In the genomic region with DNA sequence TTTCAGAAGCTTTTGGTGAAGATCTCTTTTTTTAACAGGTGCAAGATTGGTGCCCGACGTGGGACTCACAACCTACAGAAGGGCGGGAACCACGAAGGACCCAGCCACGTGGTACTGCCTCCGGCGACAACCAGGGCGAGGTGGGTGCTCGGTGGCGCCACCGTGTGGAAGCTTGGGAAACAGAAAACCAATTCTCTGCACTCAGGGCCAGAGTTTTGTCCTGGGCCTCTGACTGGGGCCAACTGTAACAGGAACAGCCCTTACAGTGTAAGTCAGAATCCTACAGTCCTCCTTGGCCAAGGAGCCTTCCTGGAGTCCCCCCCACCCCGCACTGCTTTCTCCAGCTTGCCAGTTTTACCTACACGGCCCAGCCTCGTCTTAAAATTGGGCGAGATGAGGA, we compare ENCODE assay signal across 9 cellular contexts. TPM values are rescaled to one million over a fixed set of nuclear protein-coding genes. Genes with fewer than 3 reads are reported as not detected.
DNase-seq lines count a peak whose midpoint lies in the region; ATAC-seq and TF ChIP-seq lines count a peak whose summit lies in the region.
"Had no signal": no experiment of that assay in that cellular context is flagged by ENCODE, and none has a peak within 500 bp of the region (broad histone marks: within the 10 kb centered on the region; RNA-seq: fewer than 3 reads in every experiment).

No MANE protein-coding gene starts in this region.

- no peaks in the 10 kb centered on the region for H3K9me3 ChIP-seq in right lobe of liver

- peak; percentile 81 to 84 (median 83) for ATAC-seq in right lobe of liver
- peak; percentile 68 to 79 for ATAC-seq in stimulated activated naive B cell treated with anti-CD40 and anti-IgM and Interleukin-4, amounts not matched to agents 10 μg/mL and 1 μg/mL and 100 μg/mL, for 72 hours (replicated peaks)

- H3K4me1 ChIP-seq in right lobe of liver, result no peaks in the 10 kb centered on the region

- no peaks in the 10 kb centered on the region for H3K36me3 Mint-ChIP-seq in MCF 10A (ENCODE audit: insufficient read depth, unreplicated experiment)
- peaks cover 0 to 2% of the 10 kb centered on the region in 2 donors for H3K36me3 Mint-ChIP-seq in stimulated activated naive B cell treated with anti-CD40 and anti-IgM and Interleukin-4, amounts not matched to agents 10 μg/mL and 1 μg/mL and 100 μg/mL, for 72 hours

- no peak for TF ChIP-seq POLR2A in right lobe of liver (IDR thresholded peaks at IDR 0.05)

- TF ChIP-seq CTCF in MCF 10A (IDR thresholded peaks at IDR 0.05; ENCODE audit: unreplicated experiment) (peak; percentile 86), right lobe of liver (IDR thresholded peaks at IDR 0.05) (peak; percentile 51 to 61 (median 59))

- intact Hi-C loops in MCF 10A (cut with micrococcal nuclease), result loop anchor here (1.0 to 2.0 kb wide), 3 partner anchors 18 to 90 kb away; no protein-coding TSS in a partner anchor
- intact Hi-C loops in right lobe of liver (cut with DNase I), result loop anchor here in 1 of 2 donors (10.0 kb wide), 1 partner anchor 50 kb away; the partner anchor contains the start of gene S100A9

- POLR2A ChIA-PET in MCF 10A (lab: Yijun Ruan, JAX), result interaction anchor here (0.5 kb wide), 1 partner anchor 19 kb away, joined by 3 read pairs; no protein-coding TSS in a partner anchor

- no peak overlapping the region for H3K27ac Mint-ChIP-seq in MCF 10A (ENCODE audit: low read depth, unreplicated experiment)
- no peak overlapping the region for H3K27ac Mint-ChIP-seq in stimulated activated naive B cell treated with anti-CD40 and anti-IgM and Interleukin-4, amounts not matched to agents 10 μg/mL and 1 μg/mL and 100 μg/mL, for 72 hours

- peak; percentile 33 for DNase-seq in AG08396 (ENCODE audit: low spot score)
- DNase-seq in H7, result peak; percentile 83
- DNase-seq in T-helper 2 cell, result peak; percentile 9 to 56 (median 36)
- peak; percentile 73 for DNase-seq in MCF 10A (ENCODE audit: unreplicated experiment)
- peak; percentile 60 to 75 (median 67) for DNase-seq in right lobe of liver
- DNase-seq in stimulated activated naive B cell treated with anti-CD40 and anti-IgM and Interleukin-4, amounts not matched to agents 10 μg/mL and 1 μg/mL and 100 μg/mL, for 72 hours, result peak; percentile 38
- no peak for DNase-seq in NCI-H524 treated with DMSO at 0.1 percent for 48 hours (lab: John Stamatoyannopoulos, UW)
- no peak for DNase-seq in NCI-H1436 (lab: John Stamatoyannopoulos, UW)

- H3K36me3 ChIP-seq in H7 (replicated peaks; ENCODE audit: control insufficient read depth, insufficient read depth, low read length) (no peaks in the 10 kb centered on the region), right lobe of liver (no peaks in the 10 kb centered on the region)

- H3K4me3 Mint-ChIP-seq in MCF 10A (ENCODE audit: unreplicated experiment), result no peak overlapping the region
- no peak overlapping the region for H3K4me3 Mint-ChIP-seq in stimulated activated naive B cell treated with anti-CD40 and anti-IgM and Interleukin-4, amounts not matched to agents 10 μg/mL and 1 μg/mL and 100 μg/mL, for 72 hours

- peaks cover 67% of the 10 kb centered on the region for H3K27me3 Mint-ChIP-seq in MCF 10A (ENCODE audit: insufficient read depth, unreplicated experiment)
- peaks cover 46 to 51% of the 10 kb centered on the region in 2 donors for H3K27me3 Mint-ChIP-seq in stimulated activated naive B cell treated with anti-CD40 and anti-IgM and Interleukin-4, amounts not matched to agents 10 μg/mL and 1 μg/mL and 100 μg/mL, for 72 hours

- H3K27ac ChIP-seq in right lobe of liver, result no peak overlapping the region
- H3K27ac ChIP-seq: epithelial cell of prostate had no signal

- H3K27me3 ChIP-seq in H7 (ENCODE audit: control insufficient read depth, insufficient read depth, low read length), result no peaks in the 10 kb centered on the region
- no peaks in the 10 kb centered on the region for H3K27me3 ChIP-seq in right lobe of liver

- WGBS in right lobe of liver (ENCODE audit: insufficient coverage, low coverage, low lambda C conversion rate, missing lambda C conversion rate), result 34% methylated on average over 15 of the region's 15 CpGs

- no peak overlapping the region for H3K4me3 ChIP-seq in H7 (ENCODE audit: insufficient read depth, low read depth, low read length)
- no peak overlapping the region for H3K4me3 ChIP-seq in right lobe of liver

- CTCF ChIA-PET in MCF 10A (lab: Yijun Ruan, JAX), result interaction anchor here (0.6 to 5.5 kb wide), 11 partner anchors 18 to 579 kb away, joined by 3 to 31 read pairs (median 3); partner anchors contain the start of gene S100A9

- no peaks in the 10 kb centered on the region for H3K9me3 Mint-ChIP-seq in MCF 10A (ENCODE audit: unreplicated experiment)
- H3K9me3 Mint-ChIP-seq in stimulated activated naive B cell treated with anti-CD40 and anti-IgM and Interleukin-4, amounts not matched to agents 10 μg/mL and 1 μg/mL and 100 μg/mL, for 72 hours, result peaks cover 3% of the 10 kb centered on the region in 2 donors

- BruUV-seq in MCF 10A (replicated peaks; lab: Mats Ljungman, UMichigan), result no TSS peak

- no peaks in the 10 kb centered on the region for H3K4me1 Mint-ChIP-seq in MCF 10A (ENCODE audit: insufficient read depth, unreplicated experiment)
- peaks cover 0 to 2% of the 10 kb centered on the region in 2 donors for H3K4me1 Mint-ChIP-seq in stimulated activated naive B cell treated with anti-CD40 and anti-IgM and Interleukin-4, amounts not matched to agents 10 μg/mL and 1 μg/mL and 100 μg/mL, for 72 hours

RNA-seq across cellular contexts. Expression of gene S100A7A, which starts 11.6 kb away (rescaled TPM):
- not detected in 2 replicates for total RNA-seq in H7 (2014; rRNA removed; shearing (Covaris generic))
- not detected in 2 replicates for total RNA-seq in MCF 10A (2022)
- not detected for total RNA-seq in right lobe of liver

RNA-seq across cellular contexts. Expression of gene S100A8, which starts 13.9 kb away (rescaled TPM):
- not detected in 2 replicates for total RNA-seq in H7 (2014; rRNA removed; shearing (Covaris generic))
- 46.9 and 80.4 TPM in 2 replicates for total RNA-seq in MCF 10A (2022)
- 10 to 100 TPM; 16.0 to 47.4 (median 30.0) TPM for total RNA-seq in right lobe of liver

RNA-seq across cellular contexts. Expression of gene S100A12, which starts 29.3 kb away (rescaled TPM):
- total RNA-seq in H7 (2014; rRNA removed; shearing (Covaris generic)), result not detected in 2 replicates
- total RNA-seq in MCF 10A (2022) (not detected in 2 replicates), right lobe of liver (1 to 10 TPM; 1.5 to 3.8 (median 3.0) TPM)

RNA-seq across cellular contexts. Expression of gene S100A9, which starts 47.1 kb away (rescaled TPM):
- total RNA-seq in H7 (2014; rRNA removed; shearing (Covaris generic)), result not detected in 2 replicates
- total RNA-seq in MCF 10A (2022) (86.4 and 126 TPM in 2 replicates), right lobe of liver (10 to 100 TPM; 34.3 to 96.8 (median 64.5) TPM)

RNA-seq across cellular contexts. Expression of gene S100A7, which starts 55.7 kb away (rescaled TPM):
- total RNA-seq in H7 (2014; rRNA removed; shearing (Covaris generic)), result not detected in 2 replicates
- total RNA-seq in MCF 10A (2022) (not detected in 2 replicates), right lobe of liver (not detected)

Comparison
In these comparisons a context has a peak if more than half of its experiments do, and no peak if none do; other contexts are left out.
1. DNase-seq: peak in AG08396 (single experiment), H7 (single experiment), T-helper 2 cell (5 of 5), MCF 10A (single experiment), right lobe of liver (3 of 3) and stimulated activated naive B cell treated with anti-CD40 and anti-IgM and Interleukin-4, amounts not matched to agents 10 μg/mL and 1 μg/mL and 100 μg/mL, for 72 hours (single experiment); none in NCI-H524 treated with DMSO at 0.1 percent for 48 hours (single experiment) and NCI-H1436 (single experiment).
2. RNA of gene S100A8, which starts 13.9 kb away (total RNA-seq): 46.9 to 80.4 TPM in MCF 10A and 16.0 to 47.4 TPM in right lobe of liver; not detected in H7; every median in the first group is over 10 times any median in the second.